In the genomic region with DNA sequence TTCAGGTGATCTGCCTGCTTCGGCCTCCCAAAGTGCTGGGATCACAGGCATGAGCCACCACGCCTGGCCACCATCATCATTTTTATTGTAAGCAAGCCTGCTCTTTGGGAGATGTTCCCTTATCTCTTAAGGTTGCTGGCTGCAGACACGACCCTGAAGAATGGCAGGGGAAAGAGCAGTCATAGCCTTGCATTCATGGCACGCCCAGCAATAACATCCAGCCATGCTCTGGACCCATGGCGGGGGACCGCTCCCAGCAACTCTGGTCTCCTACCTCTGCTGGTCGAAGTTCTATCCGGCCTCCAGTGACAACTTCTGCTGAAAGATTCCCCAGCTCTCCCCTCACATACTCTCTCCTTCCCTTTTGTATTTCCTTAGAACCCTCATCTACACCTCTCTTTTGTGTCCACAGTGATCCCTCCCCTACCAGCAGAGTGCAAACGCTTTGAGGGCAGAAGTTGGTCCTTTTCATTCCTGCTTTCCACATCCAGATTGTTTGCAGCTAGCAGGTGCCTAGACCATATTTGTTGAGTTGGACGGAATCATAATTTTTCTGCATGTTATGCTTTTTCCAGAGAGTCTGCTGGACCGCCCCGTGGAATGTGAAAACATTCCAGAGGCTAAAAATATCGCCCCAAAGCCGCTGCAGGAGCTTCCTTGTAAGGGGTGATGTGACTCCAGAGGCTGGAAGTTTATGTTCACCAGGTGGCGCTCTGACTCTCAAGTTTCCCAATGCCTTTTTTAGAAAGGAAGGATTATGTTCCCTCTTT, we compare ENCODE assay signal across 8 cellular contexts. TPM values are rescaled to one million over a fixed set of nuclear protein-coding genes. Genes with fewer than 3 reads are reported as not detected.
A peak's percentile ranks its signal among the peaks of the same experiment; 100 is the strongest.
DNase-seq lines count a peak whose midpoint lies in the region; ATAC-seq and TF ChIP-seq lines count a peak whose summit lies in the region.

No MANE protein-coding gene starts in this region.

- H3K4me3 ChIP-seq in adipocyte (ENCODE audit: low read length) (no peak overlapping the region), psoas muscle (no peak overlapping the region)

- H3K9ac ChIP-seq in adipocyte (ENCODE audit: low read length), result no peak overlapping the region

- 47 to 48% (median 48%) methylated on average over 15 of the region's 15 CpGs for WGBS in psoas muscle, 3 donors

- H3K9me3 ChIP-seq in adipocyte (ENCODE audit: control insufficient read depth, low read length) (no peaks in the 10 kb centered on the region), psoas muscle (no peaks in the 10 kb centered on the region)

- peak; percentile 26 to 29 for DNase-seq in activated CD4-positive, alpha-beta T cell treated with anti-CD3 and anti-CD28 coated beads for 24 hours (ENCODE audit: low read depth in 2 of 2)
- DNase-seq in activated CD4-positive, alpha-beta T cell treated with anti-CD3 and anti-CD28 coated beads for 1 hour, result no peak
- peak; percentile 6 for DNase-seq in NCI-H2227 treated with DMSO at 0.1 percent for 48 hours (lab: John Stamatoyannopoulos, UW)
- DNase-seq in adipocyte (ENCODE audit: low read depth), result peak; percentile 94
- peak; percentile 76 for DNase-seq in left cardiac atrium
- DNase-seq in psoas muscle, result peak; percentile 62 to 65
- no peak for DNase-seq in SHP77 treated with DMSO at 0.1 percent for 48 hours (lab: John Stamatoyannopoulos, UW)

- ATAC-seq in left cardiac atrium, result peak; percentile 21 to 49
- peak in 1 of 4 donors; percentile 26 for ATAC-seq in psoas muscle
- ATAC-seq in GM21390 (IDR thresholded peaks at IDR 0.05; ENCODE audit: unreplicated experiment), result no peak

- H3K27me3 ChIP-seq in adipocyte (replicated peaks; ENCODE audit: control insufficient read depth, insufficient read depth, low read length) (no peaks in the 10 kb centered on the region), psoas muscle (ENCODE audit: insufficient read depth in 3 of 3, low read length in 2 of 3) (peaks cover 0 to 6% (median 0%) of the 10 kb centered on the region in 3 donors)

- TF ChIP-seq CTCF in psoas muscle (IDR thresholded peaks at IDR 0.05), result peak; percentile 59

- H3K36me3 ChIP-seq in adipocyte (ENCODE audit: control insufficient read depth, insufficient read depth, low read length, severe bottlenecking) (no peaks in the 10 kb centered on the region), psoas muscle (ENCODE audit: insufficient read depth in 1 of 2, low read depth in 1 of 2) (no peaks in the 10 kb centered on the region)

- H3K4me1 ChIP-seq in adipocyte (ENCODE audit: control insufficient read depth, insufficient read depth, low read length) (peaks cover 19% of the 10 kb centered on the region), psoas muscle (peaks cover under 1% of the 10 kb centered on the region)

- H3K27ac ChIP-seq in psoas muscle, result no peak overlapping the region

- intact Hi-C loops in left cardiac atrium (cut with DNase I), result loop anchor here in 1 of 2 donors (2.0 kb wide), 1 partner anchor 22 kb away; no protein-coding TSS in a partner anchor
- intact Hi-C loops in psoas muscle (cut with DNase I), result loop anchor here (2.0 kb wide), 1 partner anchor 22 kb away; no protein-coding TSS in a partner anchor

RNA-seq across cellular contexts. Expression of a gene that starts 4.4 kb away (rescaled TPM):
- total RNA-seq in left cardiac atrium (10 to 100 TPM; 16.3 to 17.4 TPM), psoas muscle (1 to 10 TPM; 2.4 to 5.7 (median 3.3) TPM)
- polyA plus RNA-seq in psoas muscle, result 10 to 100 TPM in 1 of 3 donors, 1 to 10 TPM in 2; 2.2 to 10.4 (median 2.9) TPM

RNA-seq across cellular contexts. Expression of a gene that starts 22.1 kb away (rescaled TPM):
- total RNA-seq in left cardiac atrium, result 10 to 100 TPM; 13.2 to 16.3 TPM
- 1 to 10 TPM; 3.6 to 5.8 (median 5.0) TPM for total RNA-seq in psoas muscle
- 10 to 100 TPM in 1 of 3 donors, 1 to 10 TPM in 2; 5.6 to 56.9 (median 5.6) TPM for polyA plus RNA-seq in psoas muscle

RNA-seq across cellular contexts. Expression of a gene that starts 27.8 kb away (rescaled TPM):
- total RNA-seq in left cardiac atrium (10 to 100 TPM; 15.7 to 19.5 TPM), psoas muscle (10 to 100 TPM in 3 of 4 donors, 1 to 10 TPM in 1; 9.8 to 15.1 (median 12.1) TPM)
- polyA plus RNA-seq in psoas muscle, result 10 to 100 TPM in 2 of 3 donors, 1 to 10 TPM in 1; 8.3 to 20.1 (median 14.9) TPM

Comparison
In these comparisons a context has a peak if more than half of its experiments do, and no peak if none do; other contexts are left out.
1. DNase-seq: peak in activated CD4-positive, alpha-beta T cell treated with anti-CD3 and anti-CD28 coated beads for 24 hours (2 of 2), NCI-H2227 treated with DMSO at 0.1 percent for 48 hours (single experiment), adipocyte (single experiment), left cardiac atrium (single experiment) and psoas muscle (2 of 2); none in activated CD4-positive, alpha-beta T cell treated with anti-CD3 and anti-CD28 coated beads for 1 hour (single experiment) and SHP77 treated with DMSO at 0.1 percent for 48 hours (single experiment).